In genomic region chrX:18422886-18423285, GRCh38 we compare ENCODE assay signal across 17 cellular contexts. TPM values are rescaled to one million over a fixed set of nuclear protein-coding genes. Genes with fewer than 3 reads are reported as not detected.
DNase-seq lines count a peak whose midpoint lies in the region; ATAC-seq, FAIRE-seq and TF ChIP-seq lines count a peak whose summit lies in the region.
"Had no signal": no experiment of that assay in that cellular context is flagged by ENCODE, and none has a peak within 500 bp of the region (broad histone marks: within the 10 kb centered on the region; RNA-seq: fewer than 3 reads in every experiment).

No MANE protein-coding gene starts in this region.

- H3K4me3 ChIP-seq in SK-N-SH (ENCODE audit: low read depth in 2 of 2, low read length in 1 of 2) (no peak overlapping the region), astrocyte (ENCODE audit: insufficient read depth, low read depth, low read length) (no peak overlapping the region), fibroblast of the aortic adventitia (ENCODE audit: low read depth, low read length) (no peak overlapping the region), tibial artery (no peak overlapping the region)

- intact Hi-C loops in tibial artery (cut with DNase I; ENCODE audit: low total_unique reads): loop anchor here (10.0 kb wide), 1 partner anchor 252 kb away; the partner anchor contains the start of gene RS1

- no peaks in the 10 kb centered on the region for H3K36me3 Mint-ChIP-seq in astrocyte (ENCODE audit: low read depth, unreplicated experiment)

- no peak for ATAC-seq in SK-N-SH treated with all-trans-retinoic acid at 6 μM for 48 hours
- ATAC-seq in HG03139 (IDR thresholded peaks at IDR 0.05; ENCODE audit: unreplicated experiment): no peak
- ATAC-seq in GM18861 (IDR thresholded peaks at IDR 0.05; ENCODE audit: unreplicated experiment): no peak
- ATAC-seq: Right ventricle myocardium inferior had no signal

- H3K36me3 ChIP-seq in SK-N-SH (replicated peaks in 1 of 2; ENCODE audit: control insufficient read depth in 1 of 2, insufficient read depth in 2 of 2, low read length in 1 of 2) (no peaks in the 10 kb centered on the region), astrocyte (ENCODE audit: insufficient read depth, low read length) (no peaks in the 10 kb centered on the region), tibial artery (no peaks in the 10 kb centered on the region)

- H3K27me3 ChIP-seq in SK-N-SH (ENCODE audit: insufficient read depth) (no peaks in the 10 kb centered on the region; the same call in 1 of the 2 replicates), astrocyte (ENCODE audit: insufficient read depth, low read length) (no peaks in the 10 kb centered on the region), tibial artery (no peaks in the 10 kb centered on the region)

- POLR2A ChIA-PET in SK-N-SH (lab: Yijun Ruan, JAX): no interaction called here

- H3K9me3 ChIP-seq in SK-N-SH: no peaks in the 10 kb centered on the region
- no peaks in the 10 kb centered on the region for H3K9me3 ChIP-seq in astrocyte (ENCODE audit: insufficient read depth, low read depth, low read length)
- H3K9me3 ChIP-seq in tibial artery: no peaks in the 10 kb centered on the region

- H3K79me2 ChIP-seq in SK-N-SH (ENCODE audit: insufficient read depth) (no peaks in the 10 kb centered on the region), astrocyte (ENCODE audit: insufficient read depth, low read length) (no peaks in the 10 kb centered on the region)

- TF ChIP-seq CTCF in SK-N-SH (IDR thresholded peaks at IDR 0.05): no peak
- no peak for TF ChIP-seq CTCF in astrocyte (IDR thresholded peaks at IDR 0.05; ENCODE audit: insufficient read depth, low read depth, low read length)
- no peak for TF ChIP-seq CTCF in fibroblast of the aortic adventitia (IDR thresholded peaks at IDR 0.05; ENCODE audit: insufficient read depth, low read length)
- TF ChIP-seq CTCF in tibial artery (IDR thresholded peaks at IDR 0.05): no peak

- TF ChIP-seq RAD21 in SK-N-SH (IDR thresholded peaks at IDR 0.05; ENCODE audit: low read length): no peak

- no peaks in the 10 kb centered on the region for H3K27me3 Mint-ChIP-seq in astrocyte (ENCODE audit: low read depth, unreplicated experiment)

- H3K4me1 Mint-ChIP-seq in astrocyte (ENCODE audit: low read depth, unreplicated experiment): peaks cover 6% of the 10 kb centered on the region

- 35% methylated on average over 4 of the region's 4 CpGs for WGBS in SK-N-SH (ENCODE audit: low lambda C conversion rate)

- CTCF ChIA-PET in SK-N-SH (lab: Yijun Ruan, JAX): interaction anchor here (1.0 kb wide), 1 partner anchor 911 kb away, joined by 3 read pairs; no protein-coding TSS in a partner anchor

- DNase-seq in SK-N-SH (no peak), astrocyte (ENCODE audit: low read depth) (no peak), fibroblast of the aortic adventitia (ENCODE audit: low read depth) (peak; percentile 46), tibial artery (no peak), COR-L47 (lab: John Stamatoyannopoulos, UW) (no peak)
- DNase-seq: KG1, NCI-H1092, NCI-H1694, NCI-H446, NCI-H748 treated with DMSO at 0.1 percent for 48 hours had no signal

- H3K4me1 ChIP-seq in SK-N-SH (ENCODE audit: control insufficient read depth in 1 of 2, insufficient read depth in 2 of 2, low read depth in 1 of 2, low read length in 1 of 2) (peaks cover 3 to 5% of the 10 kb centered on the region in 2 experiments; a peak in 2 of 4 replicates), astrocyte (ENCODE audit: insufficient read depth, low read length) (peaks cover 3% of the 10 kb centered on the region), tibial artery (peaks cover 0 to 22% (median 3%) of the 10 kb centered on the region in 4 donors)

- no peak for FAIRE-seq in astrocyte (lab: Jason Lieb, UNC)
- FAIRE-seq: H1 had no signal

- H3K27ac Mint-ChIP-seq in astrocyte (ENCODE audit: unreplicated experiment): peak overlapping the region; percentile 93

- no peaks in the 10 kb centered on the region for H4K20me1 ChIP-seq in SK-N-SH (ENCODE audit: insufficient read depth)
- no peaks in the 10 kb centered on the region for H4K20me1 ChIP-seq in astrocyte (ENCODE audit: insufficient read depth, low read length)

- H3K4me3 Mint-ChIP-seq in astrocyte (ENCODE audit: unreplicated experiment): peak overlapping the region; percentile 47

- TF ChIP-seq EP300 in SK-N-SH (IDR thresholded peaks at IDR 0.05; ENCODE audit: borderline replicate concordance in 1 of 2, low read depth in 1 of 2, low read length in 1 of 2): no peak

- H3K9me3 Mint-ChIP-seq in astrocyte (ENCODE audit: unreplicated experiment): no peaks in the 10 kb centered on the region

- H3K9ac ChIP-seq in SK-N-SH (no peak overlapping the region), astrocyte (ENCODE audit: low read length) (no peak overlapping the region)

- H3F3A ChIP-seq in SK-N-SH (replicated peaks; ENCODE audit: insufficient read depth): peaks cover 10% of the 10 kb centered on the region

- peak overlapping the region; percentile 35; the same call in 1 of the 2 replicates for H3K4me2 ChIP-seq in SK-N-SH
- peak overlapping the region; percentile 40 for H3K4me2 ChIP-seq in astrocyte (ENCODE audit: low read length)

- H2AFZ ChIP-seq in SK-N-SH (ENCODE audit: low read depth) (no peak overlapping the region), astrocyte (ENCODE audit: low read depth, low read length) (no peak overlapping the region)

- no peaks in the 10 kb centered on the region for H3K9me2 ChIP-seq in SK-N-SH

- H3K27ac ChIP-seq in SK-N-SH (ENCODE audit: low read depth in 2 of 2, low read length in 1 of 2) (peak overlapping the region in 1 of 2 experiments; percentile 61; a peak in 1 of 4 replicates), astrocyte (ENCODE audit: low read depth, low read length) (peak overlapping the region; percentile 51), tibial artery (peak overlapping the region; percentile 55 to 60)
- H3K27ac ChIP-seq: 22Rv1, C4-2B had no signal

TF ChIP-seq in SK-N-SH, 30 proteins besides CTCF, POLR2A, EP300 and RAD21:
- TF ChIP-seq MEF2A (IDR thresholded peaks at IDR 0.05; ENCODE audit: borderline replicate concordance, low read depth) (no peak), GATA2 (CRISPR knock-in tag; IDR thresholded peaks at IDR 0.05) (no peak), USF2 (IDR thresholded peaks at IDR 0.05; ENCODE audit: borderline replicate concordance, low read depth, low read length) (no peak), MAX (IDR thresholded peaks at IDR 0.05; ENCODE audit: low read depth) (no peak)

TF ChIP-seq in SK-N-SH treated with all-trans-retinoic acid at 6 μM for 48 hours, 23 proteins besides CTCF, POLR2A, EP300 and RAD21 (continues in another document):
- TF ChIP-seq ISL1 (CRISPR knock-in tag; IDR thresholded peaks at IDR 0.05) (no peak), ZNF70 (CRISPR knock-in tag; IDR thresholded peaks at IDR 0.05) (no peak), BACH2 (CRISPR knock-in tag; IDR thresholded peaks at IDR 0.05; ENCODE audit: borderline replicate concordance) (no peak), RARB (CRISPR knock-in tag; IDR thresholded peaks at IDR 0.05) (no peak), ZNF8 (CRISPR knock-in tag; IDR thresholded peaks at IDR 0.05) (no peak), PATZ1 (CRISPR knock-in tag; IDR thresholded peaks at IDR 0.05; ENCODE audit: borderline replicate concordance) (no peak), TOX (CRISPR knock-in tag; IDR thresholded peaks at IDR 0.05; ENCODE audit: borderline replicate concordance) (no peak), OSR1 (CRISPR knock-in tag; IDR thresholded peaks at IDR 0.05) (no peak), CSRNP3 (CRISPR knock-in tag; IDR thresholded peaks at IDR 0.05) (no peak), ZFP30 (CRISPR knock-in tag; IDR thresholded peaks at IDR 0.05) (no peak), CSDC2 (CRISPR knock-in tag; IDR thresholded peaks at IDR 0.05) (no peak), ZNF565 (CRISPR knock-in tag; conservative IDR thresholded peaks at IDR 0.05; ENCODE audit: low read depth) (no peak)

RNA-seq across cellular contexts. Expression of gene CDKL5, which starts 2.5 kb away (rescaled TPM):
- polyA plus RNA-seq in SK-N-SH (2012; rRNA removed): 1.3 and 1.9 TPM in 2 replicates
- polyA plus RNA-seq in SK-N-SH (2012; cell fraction: cytosol; rRNA removed): 1.5 and 1.9 TPM in 2 replicates
- 2.0 and 3.8 TPM in 2 replicates for polyA plus RNA-seq in SK-N-SH (2012; cell fraction: nucleus; rRNA removed)
- 17.7 and 19.2 TPM in 2 replicates for total RNA-seq in astrocyte
- total RNA-seq in fibroblast of the aortic adventitia (ENCODE audit: low replicate concordance): 3.7 and 4.8 TPM in 2 replicates
